Comparison of ENCODE assay signal across 15 cellular contexts in the genomic region with DNA sequence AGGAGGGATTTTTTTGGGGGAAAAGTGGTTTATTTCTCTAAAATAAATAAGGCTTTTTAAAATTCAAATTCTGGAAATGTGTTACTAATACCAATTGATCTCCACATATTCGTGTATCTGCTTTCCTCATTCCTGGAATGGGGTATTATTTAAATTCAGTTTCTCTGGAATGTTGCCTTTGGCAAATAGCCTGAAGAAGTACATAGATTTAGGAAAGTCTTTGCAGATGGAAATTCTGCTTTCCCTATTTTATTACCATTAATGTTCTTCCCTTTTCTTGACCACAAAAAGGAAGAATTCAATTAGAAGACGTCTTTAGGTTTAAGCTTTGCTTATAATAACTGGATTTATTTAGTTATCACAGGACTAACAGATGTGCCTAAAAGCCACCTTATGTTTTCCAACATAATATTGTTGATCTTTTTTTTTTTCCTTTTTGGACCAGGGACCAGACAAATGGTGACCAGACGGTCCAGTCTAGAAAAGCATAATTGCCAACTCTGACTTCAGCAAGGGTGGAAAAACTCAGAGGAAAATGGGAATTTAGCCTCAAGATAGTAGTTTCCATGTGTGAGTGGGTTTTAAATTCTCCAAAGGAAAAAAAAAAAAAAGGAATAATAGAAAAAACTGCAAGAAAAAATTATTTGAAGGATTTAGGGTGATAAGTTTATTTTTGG.
"Had no signal": no experiment of that assay in that cellular context is flagged by ENCODE, and none has a peak within 500 bp of the region (broad histone marks: within the 10 kb centered on the region; RNA-seq: fewer than 3 reads in every experiment).

No MANE protein-coding gene starts in this region.

- H3K36me3 Mint-ChIP-seq: activated naive CD8-positive, alpha-beta T cell; memory B cell; natural killer cell treated with Interleukin-12 subunit alpha and Interleukin-12 subunit beta and Interleukin-15 and Interleukin-18, amount 100 ng/mL, for 72 hours had no signal

- ATAC-seq: activated CD4-positive, alpha-beta T cell treated with anti-CD3 and anti-CD28 coated beads for 36 hours; natural killer cell treated with Interleukin-12 subunit alpha and Interleukin-12 subunit beta and Interleukin-15 and Interleukin-18, amount 100 ng/mL, for 72 hours had no signal

- H3K4me3 ChIP-seq: breast epithelium, ovary, skin epidermis, thyroid gland, uterus had no signal

- H3K27me3 Mint-ChIP-seq: activated CD4-positive, alpha-beta memory T cell treated with anti-CD3 and anti-CD28 coated beads, Interleukin-2, amount 10 ng/mL, durations not matched to agents 7 days and 5 days; activated CD4-positive, alpha-beta T cell treated with anti-CD3 and anti-CD28 coated beads for 36 hours; activated naive CD8-positive, alpha-beta T cell had no signal

- H3K27ac ChIP-seq: ovary, skin epidermis, thyroid gland, VCaP had no signal

- H3K36me3 ChIP-seq: breast epithelium, ovary, thyroid gland, uterus had no signal

- H3K9me3 Mint-ChIP-seq: memory B cell; natural killer cell treated with Interleukin-12 subunit alpha and Interleukin-12 subunit beta and Interleukin-15 and Interleukin-18, amount 100 ng/mL, for 72 hours had no signal

- H3K4me3 Mint-ChIP-seq: activated CD4-positive, alpha-beta memory T cell treated with anti-CD3 and anti-CD28 coated beads, Interleukin-2, amount 10 ng/mL, durations not matched to agents 7 days and 5 days; activated CD4-positive, alpha-beta T cell treated with anti-CD3 and anti-CD28 coated beads for 36 hours; activated naive CD8-positive, alpha-beta T cell; memory B cell; natural killer cell treated with Interleukin-12 subunit alpha and Interleukin-12 subunit beta and Interleukin-15 and Interleukin-18, amount 100 ng/mL, for 72 hours had no signal

- H3K27ac Mint-ChIP-seq: activated CD4-positive, alpha-beta memory T cell treated with anti-CD3 and anti-CD28 coated beads, Interleukin-2, amount 10 ng/mL, durations not matched to agents 7 days and 5 days; activated CD4-positive, alpha-beta T cell treated with anti-CD3 and anti-CD28 coated beads for 36 hours; activated naive CD8-positive, alpha-beta T cell; memory B cell; natural killer cell treated with Interleukin-12 subunit alpha and Interleukin-12 subunit beta and Interleukin-15 and Interleukin-18, amount 100 ng/mL, for 72 hours had no signal

- H3K9me3 ChIP-seq: breast epithelium, ovary, thyroid gland, uterus had no signal

- DNase-seq: activated CD4-positive, alpha-beta memory T cell treated with anti-CD3 and anti-CD28 coated beads, Interleukin-2, amount 10 ng/mL, durations not matched to agents 7 days and 5 days; activated CD4-positive, alpha-beta T cell treated with anti-CD3 and anti-CD28 coated beads for 36 hours; activated gamma-delta T cell; activated T-cell treated with anti-CD3 and anti-CD28 coated beads, Interleukin-2, amount 50 U/mL, for 48 hours; anterior cingulate cortex; ovary; T1000; thyroid gland; uterus had no signal

- H3K4me1 Mint-ChIP-seq: activated CD4-positive, alpha-beta memory T cell treated with anti-CD3 and anti-CD28 coated beads, Interleukin-2, amount 10 ng/mL, durations not matched to agents 7 days and 5 days had no signal

- H3K4me1 ChIP-seq: breast epithelium, thyroid gland, uterus had no signal

- H3K27me3 ChIP-seq: breast epithelium, ovary, thyroid gland, uterus had no signal
